Comparison of ENCODE assay signal across 8 cellular contexts in the genomic region with DNA sequence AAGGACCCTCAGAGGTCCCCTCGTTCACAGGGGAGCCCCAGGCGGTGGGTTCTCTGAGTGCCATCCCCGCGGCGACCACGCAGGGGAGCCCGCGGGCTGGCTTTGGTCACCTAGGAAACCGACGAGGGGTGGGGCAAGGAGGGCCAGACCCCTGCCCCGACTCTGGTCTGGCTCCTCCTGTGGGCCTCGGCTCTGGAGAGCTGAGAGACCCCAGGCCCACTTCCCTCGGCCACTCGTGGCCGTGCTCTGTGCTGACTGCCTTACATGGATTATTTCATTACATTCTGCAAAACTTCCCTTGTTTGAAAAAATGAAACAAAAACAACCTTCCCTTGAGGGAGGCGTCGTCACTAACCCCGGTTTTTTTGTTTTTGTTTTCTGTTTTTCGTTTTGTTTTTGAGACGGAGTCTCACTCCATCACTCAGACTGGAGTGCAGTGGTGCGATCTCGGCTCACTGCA. TPM values are rescaled to one million over a fixed set of nuclear protein-coding genes. Genes with fewer than 3 reads are reported as not detected.
DNase-seq lines count a peak whose midpoint lies in the region; ATAC-seq and TF ChIP-seq lines count a peak whose summit lies in the region.

No MANE protein-coding gene starts in this region.

- intact Hi-C loops in Right ventricle myocardium inferior (cut with DNase I), result no loop called here
- intact Hi-C loops in left lung (cut with DNase I), result no loop called here

- H3K9me3 Mint-ChIP-seq in brain, result peaks cover 8 to 20% (median 13%) of the 10 kb centered on the region in 5 experiments

- H3K4me3 ChIP-seq in right atrium auricular region (peak overlapping the region in 1 of 2 donors; percentile 36), left lung (peak overlapping the region; percentile 30 to 33)

- peaks cover 6 to 14% of the 10 kb centered on the region in 2 donors for H3K9me3 ChIP-seq in right atrium auricular region
- H3K9me3 ChIP-seq in left lung, result peaks cover 0 to 14% of the 10 kb centered on the region in 2 donors

- H3K27me3 ChIP-seq in right atrium auricular region, result no peaks in the 10 kb centered on the region
- H3K27me3 ChIP-seq in left lung, result peaks cover 0 to 16% of the 10 kb centered on the region in 2 donors

- peak overlapping the region; percentile 14 to 66 (median 57) for H3K4me3 Mint-ChIP-seq in brain

- DNase-seq in Right ventricle myocardium inferior (ENCODE audit: missing footprints), result peak; percentile 84
- DNase-seq in right atrium auricular region (ENCODE audit: low spot score), result no peak
- peak; percentile 67 for DNase-seq in T-helper 9 cell
- DNase-seq in left lung, result peak; percentile 62 to 93
- DNase-seq in stimulated activated CD4-positive, alpha-beta T cell treated with anti-CD3 and anti-CD28 coated beads, TNF-alpha, amount 100 ng/mL, for 24 hours (ENCODE audit: low read depth in 3 of 3), result peak; percentile 38 to 62 (median 43)
- no peak for DNase-seq in ureter (ENCODE audit: low spot score)

- H3K4me1 Mint-ChIP-seq in brain, result peaks cover 9% of the 10 kb centered on the region

- ATAC-seq in Right ventricle myocardium inferior, result peak; percentile 79
- peak; percentile 70 for ATAC-seq in HG03439 (IDR thresholded peaks at IDR 0.05; ENCODE audit: unreplicated experiment)
- peak; percentile 86 for ATAC-seq in left lung

- H3K27ac ChIP-seq in right atrium auricular region (peak overlapping the region in 1 of 2 donors; percentile 29), left lung (peak overlapping the region; percentile 63 to 88)

- peaks cover 22% of the 10 kb centered on the region for H3K27me3 Mint-ChIP-seq in brain

- H3K27ac Mint-ChIP-seq in brain, result peak overlapping the region in 1 of 5 experiments; percentile 92

- H3K4me1 ChIP-seq in right atrium auricular region, result peaks cover 0 to 9% of the 10 kb centered on the region in 2 donors
- H3K4me1 ChIP-seq in left lung, result peaks cover 7 to 57% of the 10 kb centered on the region in 2 donors

- H3K36me3 ChIP-seq in right atrium auricular region (no peaks in the 10 kb centered on the region), left lung (no peaks in the 10 kb centered on the region)

- peak in 1 of 2 donors; percentile 79 for TF ChIP-seq CTCF in right atrium auricular region (IDR thresholded peaks at IDR 0.05)
- peak; percentile 69 to 93 for TF ChIP-seq CTCF in brain (conservative IDR thresholded peaks at IDR 0.05)
- peak; percentile 82 to 86 for TF ChIP-seq CTCF in left lung (IDR thresholded peaks at IDR 0.05)

- H3K36me3 Mint-ChIP-seq in brain, result no peaks in the 10 kb centered on the region

RNA-seq across cellular contexts. Expression of gene CYTH4, which starts 15.2 kb away (rescaled TPM):
- total RNA-seq in Right ventricle myocardium inferior (7.5 TPM), right atrium auricular region (1 to 10 TPM; 1.5 to 5.9 TPM), left lung (10 to 100 TPM; 16.2 to 63.4 TPM), ureter (16.3 TPM)
- 1.3 TPM for polyA plus RNA-seq in brain (ENCODE audit: insufficient read depth, low read depth, low replicate concordance)

RNA-seq across cellular contexts. Expression of gene RAC2, which starts 23.1 kb away (rescaled TPM):
- total RNA-seq in Right ventricle myocardium inferior, result 6.9 TPM
- total RNA-seq in right atrium auricular region, result 10 to 100 TPM in 1 of 2 donors, 1 to 10 TPM in 1; 2.9 to 10.3 TPM
- 3.3 TPM for polyA plus RNA-seq in brain (ENCODE audit: insufficient read depth, low read depth, low replicate concordance)
- 10 to 100 TPM; 40.9 to 77.2 TPM for total RNA-seq in left lung
- 30.4 TPM for total RNA-seq in ureter

RNA-seq across cellular contexts. Expression of gene SSTR3, which starts 54.9 kb away (rescaled TPM):
- not detected for total RNA-seq in Right ventricle myocardium inferior
- total RNA-seq in right atrium auricular region, result not detected
- 1.6 TPM for polyA plus RNA-seq in brain (ENCODE audit: insufficient read depth, low read depth, low replicate concordance)
- under 1 TPM in 1 of 2 donors, not detected in 1; 0.26 TPM for total RNA-seq in left lung
- not detected for total RNA-seq in ureter

Comparison
In these comparisons a context has a peak if more than half of its experiments do, and no peak if none do; other contexts are left out.
1. DNase-seq: peak in Right ventricle myocardium inferior (single experiment), T-helper 9 cell (single experiment), left lung (2 of 2) and stimulated activated CD4-positive, alpha-beta T cell treated with anti-CD3 and anti-CD28 coated beads, TNF-alpha, amount 100 ng/mL, for 24 hours (3 of 3); none in right atrium auricular region (single experiment) and ureter (single experiment).
2. Peak in every context shown above with its lines, with median percentiles within 50 percentile points of each other: ATAC-seq.